Comparison of ENCODE assay signal across 8 cellular contexts in genomic region chr16:67430504-67431076, GRCh38. TPM values are rescaled to one million over a fixed set of nuclear protein-coding genes. Genes with fewer than 3 reads are reported as not detected.
DNase-seq lines count a peak whose midpoint lies in the region; ATAC-seq, FAIRE-seq and TF ChIP-seq lines count a peak whose summit lies in the region.
"Had no signal": no experiment of that assay in that cellular context is flagged by ENCODE, and none has a peak within 500 bp of the region (broad histone marks: within the 10 kb centered on the region; RNA-seq: fewer than 3 reads in every experiment).

No MANE protein-coding gene starts in this region.

- no peaks in the 10 kb centered on the region for H3K27me3 ChIP-seq in pancreas

- H3K4me3 ChIP-seq in coronary artery: peak overlapping the region; percentile 74
- H3K4me3 ChIP-seq in pancreas: peak overlapping the region; percentile 15 to 57 (median 42)

- intact Hi-C loops in pancreas (cut with DNase I): no loop called here

- H3K4me1 ChIP-seq in pancreas: peaks cover 8 to 20% (median 12%) of the 10 kb centered on the region in 3 donors

- WGBS in pancreas, 2 donors: 1 to 4% methylated on average over 44 to 55 of the region's 61 CpGs

- peak; percentile 52 to 64 (median 54) for ATAC-seq in pancreas
- ATAC-seq in GM19452 (IDR thresholded peaks at IDR 0.05; ENCODE audit: unreplicated experiment): no peak

- H3K27ac ChIP-seq in 22Rv1: peak overlapping the region; percentile 88
- peak overlapping the region in 1 of 2 donors; percentile 71 for H3K27ac ChIP-seq in coronary artery
- peak overlapping the region; percentile 67 to 84 (median 78) for H3K27ac ChIP-seq in pancreas

- TF ChIP-seq CTCF in 22Rv1 (IDR thresholded peaks at IDR 0.05): no peak
- TF ChIP-seq CTCF in coronary artery (IDR thresholded peaks at IDR 0.05): no peak
- TF ChIP-seq CTCF in pancreas (IDR thresholded peaks at IDR 0.05): no peak

- DNase-seq in NCI-H2171 (lab: John Stamatoyannopoulos, UW) (peak; percentile 58), coronary artery (ENCODE audit: low spot score) (no peak), pancreas (peak; percentile 56 to 86 (median 70)), NOMO-1 (lab: John Stamatoyannopoulos, UW; ENCODE audit: unreplicated experiment in 2 of 2) (no peak)

- no peak for FAIRE-seq in pancreas (lab: Jason Lieb, UNC)
- FAIRE-seq: GM18507, islet of Langerhans had no signal

- H3K9me3 ChIP-seq in pancreas: no peaks in the 10 kb centered on the region

- H3K36me3 ChIP-seq in pancreas: no peaks in the 10 kb centered on the region

RNA-seq across cellular contexts. Expression of gene HSD11B2, which starts 0.3 kb away (rescaled TPM):
- 1 to 10 TPM; 1.4 to 6.8 (median 5.0) TPM for total RNA-seq in pancreas
- polyA plus RNA-seq in pancreas: 10 to 100 TPM in 1 of 2 donors, 1 to 10 TPM in 1; 7.7 to 11.3 TPM

RNA-seq across cellular contexts. Expression of gene ZDHHC1, which starts 14.3 kb away (rescaled TPM):
- 10 to 100 TPM in 2 of 6 donors, 1 to 10 TPM in 4; 8.1 to 11.3 (median 9.7) TPM for total RNA-seq in pancreas
- 10 to 100 TPM; 11.2 to 15.2 TPM for polyA plus RNA-seq in pancreas

RNA-seq across cellular contexts. Expression of gene TPPP3, which starts 37.3 kb away (rescaled TPM):
- total RNA-seq in pancreas: 10 to 100 TPM in 2 of 6 donors, 1 to 10 TPM in 4; 4.5 to 30.3 (median 7.1) TPM
- polyA plus RNA-seq in pancreas: 10 to 100 TPM; 30.1 to 76.2 TPM

RNA-seq across cellular contexts. Expression of gene ATP6V0D1, which starts 50.4 kb away (rescaled TPM):
- total RNA-seq in pancreas: 10 to 100 TPM; 22.8 to 47.7 (median 32.3) TPM
- polyA plus RNA-seq in pancreas: 10 to 100 TPM; 17.4 to 54.0 TPM

RNA-seq across cellular contexts. Expression of gene AGRP, which starts 52.8 kb away (rescaled TPM):
- total RNA-seq in pancreas: not detected
- polyA plus RNA-seq in pancreas: under 1 TPM in 1 of 2 donors, not detected in 1; 0.23 TPM

Comparison
In these comparisons a context has a peak if more than half of its experiments do, and no peak if none do; other contexts are left out.
1. DNase-seq: peak in NCI-H2171 (single experiment) and pancreas (6 of 6); none in coronary artery (single experiment) and NOMO-1 (0 of 2).